Comparison of ENCODE assay signal across 18 cellular contexts in genomic region chr14:79408696-79409095, GRCh38.
DNase-seq lines count a peak whose midpoint lies in the region; ATAC-seq and TF ChIP-seq lines count a peak whose summit lies in the region.
"Had no signal": no experiment of that assay in that cellular context is flagged by ENCODE, and none has a peak within 500 bp of the region (broad histone marks: within the 10 kb centered on the region; RNA-seq: fewer than 3 reads in every experiment).

No MANE protein-coding gene starts in this region.

- H3K4me3 Mint-ChIP-seq in mesothelial cell of epicardium, result no peak overlapping the region

- no peak overlapping the region for H3K18ac ChIP-seq in IMR-90 (ENCODE audit: low read depth, low read length)

- no CpG with 5 or more reads among the region's 1 CpG for WGBS in IMR-90 (ENCODE audit: extremely low coverage in 2 of 2, insufficient read length in 1 of 2), 2 experiments

- no peak overlapping the region for H2BK20ac ChIP-seq in IMR-90 (ENCODE audit: low read depth, low read length)

- H3K9ac ChIP-seq in IMR-90 (ENCODE audit: low read depth, low read length), result no peak overlapping the region

- H3K27me3 ChIP-seq in IMR-90 (ENCODE audit: control insufficient read depth, insufficient read depth, low read length) (no peaks in the 10 kb centered on the region), right atrium auricular region (no peaks in the 10 kb centered on the region), MG63 (no peaks in the 10 kb centered on the region)

- intact Hi-C loops in IMR-90 (cut with micrococcal nuclease), result no loop called here

- H3K79me1 ChIP-seq in IMR-90 (ENCODE audit: low read depth in 1 of 2, low read length in 2 of 2), result no peaks in the 10 kb centered on the region; a peak in 1 of 4 replicates

- no peak for TF ChIP-seq POLR2A in IMR-90 (IDR thresholded peaks at IDR 0.05; ENCODE audit: low read depth, low read length)

- no peaks in the 10 kb centered on the region for H3K9me3 ChIP-seq in IMR-90 (ENCODE audit: control insufficient read depth, insufficient read depth, low read length)
- no peaks in the 10 kb centered on the region for H3K9me3 ChIP-seq in right atrium auricular region
- no peaks in the 10 kb centered on the region for H3K9me3 ChIP-seq in MG63

- H3K4ac ChIP-seq in IMR-90 (ENCODE audit: low read depth, low read length), result no peak overlapping the region

- POLR2A ChIA-PET in IMR-90 (lab: Charles Lee; ENCODE audit: unreplicated experiment), result no interaction called here

- no peak overlapping the region for H2AK5ac ChIP-seq in IMR-90 (ENCODE audit: low read depth, low read length)

- H3K27ac Mint-ChIP-seq in mesothelial cell of epicardium, result peak overlapping the region; percentile 22

- H2BK120ac ChIP-seq in IMR-90 (ENCODE audit: low read depth, low read length), result no peak overlapping the region

- no peak overlapping the region for H3K27ac ChIP-seq in IMR-90 (ENCODE audit: insufficient read depth, low read length)
- no peak overlapping the region for H3K27ac ChIP-seq in right atrium auricular region

- no peak overlapping the region for H4K8ac ChIP-seq in IMR-90 (ENCODE audit: low read depth in 2 of 2, low read length in 2 of 2)

- H2AFZ ChIP-seq in IMR-90 (replicated peaks; ENCODE audit: low read length, poor library complexity), result no peak overlapping the region

- no peak overlapping the region for H3K56ac ChIP-seq in IMR-90 (ENCODE audit: extremely low read depth, insufficient read depth, low read length)

- H2AK9ac ChIP-seq in IMR-90 (replicated peaks; ENCODE audit: low read depth, low read length, poor library complexity), result no peak overlapping the region

- no TSS peak for BruUV-seq in IMR-90 (replicated peaks; lab: Mats Ljungman, UMichigan)

- TF ChIP-seq RAD21 in IMR-90 (IDR thresholded peaks at IDR 0.05; ENCODE audit: low read length), result no peak

- dilution Hi-C loops in IMR-90 (cut with HindIII; ENCODE audit: low sequenced_read_pairs, unreplicated experiment), result no loop called here

- no peaks in the 10 kb centered on the region for H3K9me3 Mint-ChIP-seq in mesothelial cell of epicardium

- H4K91ac ChIP-seq in IMR-90 (ENCODE audit: insufficient read depth, low read depth, low read length), result no peak overlapping the region

- no peak overlapping the region for H3K23ac ChIP-seq in IMR-90 (ENCODE audit: low read depth, low read length)

- no peak for DNase-seq in IMR-90
- peak; percentile 23 for DNase-seq in choroid plexus epithelial cell (ENCODE audit: low read depth)
- DNase-seq in mesothelial cell of epicardium (ENCODE audit: low spot score in 2 of 2, unreplicated experiment in 2 of 2), result no peak
- no peak for DNase-seq in activated naive CD4-positive, alpha-beta T cell treated with anti-CD3 and anti-CD28 coated beads, Interleukin-2, amount 50 U/mL, for 16 hours
- DNase-seq in right atrium auricular region (ENCODE audit: low spot score), result no peak
- DNase-seq in activated CD8-positive, alpha-beta memory T cell treated with anti-CD3 and anti-CD28 coated beads, Interleukin-2, amount 50 U/mL, for 4 hours, result no peak
- no peak for DNase-seq in MG63
- DNase-seq: DMS 273 treated with DMSO at 0.1 percent for 48 hours, GF-D8, KBM-7, MV-4-11, NCI-H187 treated with DMSO at 0.1 percent for 48 hours, NCI-H2227 treated with DMSO at 0.1 percent for 48 hours, NCI-H510A treated with DMSO at 0.1 percent for 48 hours, PC-3, RPMI8226, SHP77 treated with DMSO at 0.1 percent for 48 hours had no signal

- CTCF ChIA-PET in IMR-90 (lab: Yijun Ruan, JAX), result no interaction called here

- no peak for ATAC-seq in IMR-90 (ENCODE audit: low read depth)
- ATAC-seq: HCT116, PC-3 had no signal

- no peaks in the 10 kb centered on the region for H3K9me1 ChIP-seq in IMR-90 (ENCODE audit: insufficient read depth, low read length)

- 0 out of 2 replicates have a peak, but pooled peaks have one; percentile 2 for TF ChIP-seq CTCF in IMR-90 (conservative IDR thresholded peaks at IDR 0.05; ENCODE audit: low read depth, low read length)
- TF ChIP-seq CTCF in choroid plexus epithelial cell (conservative IDR thresholded peaks at IDR 0.05; ENCODE audit: low read depth, low read length), result peak; percentile 39
- TF ChIP-seq CTCF in mesothelial cell of epicardium (IDR thresholded peaks at IDR 0.05; ENCODE audit: unreplicated experiment), result peak; percentile 45
- no peak for TF ChIP-seq CTCF in right atrium auricular region (IDR thresholded peaks at IDR 0.05)

- peaks cover 32% of the 10 kb centered on the region for H3K4me1 Mint-ChIP-seq in mesothelial cell of epicardium

- H3K36me3 Mint-ChIP-seq in mesothelial cell of epicardium, result no peaks in the 10 kb centered on the region

- H3K4me1 ChIP-seq in IMR-90 (ENCODE audit: control insufficient read depth, insufficient read depth, low read length) (no peaks in the 10 kb centered on the region; the same call in 1 of the 2 replicates), right atrium auricular region (no peaks in the 10 kb centered on the region)

- H3K27me3 Mint-ChIP-seq in mesothelial cell of epicardium (ENCODE audit: low read depth), result no peaks in the 10 kb centered on the region

- H3K36me3 ChIP-seq in IMR-90 (ENCODE audit: control insufficient read depth, insufficient read depth, low read length), result no peaks in the 10 kb centered on the region
- H3K36me3 ChIP-seq in right atrium auricular region, result no peaks in the 10 kb centered on the region
- no peaks in the 10 kb centered on the region for H3K36me3 ChIP-seq in MG63

- in situ Hi-C loops in IMR-90 (cut with MboI; ENCODE audit: low sequenced_read_pairs), result no loop called here

- no peak overlapping the region for H2BK15ac ChIP-seq in IMR-90 (ENCODE audit: low read depth, low read length)

- H3K4me3 ChIP-seq in IMR-90 (ENCODE audit: insufficient read depth, low read depth, low read length) (no peak overlapping the region), choroid plexus epithelial cell (ENCODE audit: low read depth, low read length) (no peak overlapping the region), right atrium auricular region (no peak overlapping the region), MG63 (no peak overlapping the region)

- H3K14ac ChIP-seq in IMR-90 (replicated peaks; ENCODE audit: low read depth, low read length), result no peak overlapping the region

- H4K5ac ChIP-seq in IMR-90 (ENCODE audit: low read depth, low read length), result no peak overlapping the region

- H2BK5ac ChIP-seq in IMR-90 (ENCODE audit: low read depth, low read length, poor library complexity, severe bottlenecking), result no peak overlapping the region

- H4K20me1 ChIP-seq in IMR-90 (ENCODE audit: insufficient read depth, low read length), result no peaks in the 10 kb centered on the region

- H3K4me2 ChIP-seq in IMR-90 (ENCODE audit: low read depth, low read length), result no peak overlapping the region

TF ChIP-seq in IMR-90, 13 proteins besides CTCF, POLR2A, EP300 and RAD21:
- TF ChIP-seq NFE2L2 (IDR thresholded peaks at IDR 0.05; ENCODE audit: low read depth, low read length), result no peak
- no peak for TF ChIP-seq RFX5 (IDR thresholded peaks at IDR 0.05; ENCODE audit: low read depth, low read length)

Comparison
In these comparisons a context has a peak if more than half of its experiments do, and no peak if none do; other contexts are left out.
1. CTCF ChIP-seq: peak in IMR-90 (single experiment), choroid plexus epithelial cell (single experiment) and mesothelial cell of epicardium (single experiment); none in right atrium auricular region (0 of 2).